Comparison of ENCODE assay signal across 2 cellular contexts in genomic region chr9:5941214-5941613, GRCh38.
TF ChIP-seq lines count a peak whose summit lies in the region.

No MANE protein-coding gene starts in this region.

TF ChIP-seq in HepG2, 621 proteins besides CTCF, POLR2A, EP300 and RAD21:
- TF ChIP-seq ZGPAT (CRISPR knock-in tag; IDR thresholded peaks at IDR 0.05) (no peak), MAFG (CRISPR knock-in tag; IDR thresholded peaks at IDR 0.05) (no peak), MAFK (conservative IDR thresholded peaks at IDR 0.05 in 1 of 2, IDR thresholded peaks at IDR 0.05 in 1 of 2; ENCODE audit: low read length in 2 of 2) (peak; percentile 36 to 64; a peak in 3 of 4 replicates), NFE2L2 (IDR thresholded peaks at IDR 0.05; ENCODE audit: low read length) (no peak), ETV5 (CRISPR knock-in tag; IDR thresholded peaks at IDR 0.05; ENCODE audit: borderline replicate concordance) (no peak), ZNF101 (CRISPR knock-in tag; IDR thresholded peaks at IDR 0.05; ENCODE audit: borderline replicate concordance, low read depth) (no peak), RELA (CRISPR knock-in tag; IDR thresholded peaks at IDR 0.05) (no peak), SAFB2 (CRISPR knock-in tag; IDR thresholded peaks at IDR 0.05; ENCODE audit: borderline replicate concordance, low read depth) (no peak), HINFP (CRISPR knock-in tag; IDR thresholded peaks at IDR 0.05; ENCODE audit: low read depth) (no peak)
TF ChIP-seq in HepG2: peak in this region for 1.

TF ChIP-seq in K562, 482 proteins besides CTCF, POLR2A, EP300 and RAD21:
- peak; percentile 71 for TF ChIP-seq ZNF316 (IDR thresholded peaks at IDR 0.05)
- peak; percentile 28; the same call in 1 of the 2 replicates for TF ChIP-seq C11orf30 (IDR thresholded peaks at IDR 0.05; ENCODE audit: low read depth)
- no peak for TF ChIP-seq XRCC3 (IDR thresholded peaks at IDR 0.05)
- TF ChIP-seq NELFE (IDR thresholded peaks at IDR 0.05; ENCODE audit: insufficient read depth, insufficient read length) = no peak
